Comparison of ENCODE assay signal across 8 cellular contexts in genomic region chr10:47743611-47744560, GRCh38. TPM values are rescaled to one million over a fixed set of nuclear protein-coding genes. Genes with fewer than 3 reads are reported as not detected.
DNase-seq lines count a peak whose midpoint lies in the region; ATAC-seq and TF ChIP-seq lines count a peak whose summit lies in the region.
"Not testable (repeated sequence)": the region's sequence is repeated elsewhere in the genome, so short reads cannot be mapped to it uniquely, and the experiment has no call there.

No MANE protein-coding gene starts in this region.

- ATAC-seq in GM19035 (IDR thresholded peaks at IDR 0.05; ENCODE audit: unreplicated experiment): peak; percentile 78
- peak; percentile 71 for ATAC-seq in HG02852 (IDR thresholded peaks at IDR 0.05; ENCODE audit: unreplicated experiment)
- ATAC-seq in left lobe of liver: peak; percentile 98

- CTCF ChIA-PET in AG04449 (lab: Yijun Ruan, JAX): not testable (repeated sequence)

- not testable (repeated sequence) for H3K4me3 Mint-ChIP-seq in activated T-helper 1 cell treated with anti-CD3 and anti-CD28 coated beads, Interleukin-12 subunit alpha, Interleukin-12 subunit beta, Interleukin-2, Interleukin-4 antibody, amounts not matched to agents 30 ng/mL and 10 ng/mL and 1 ng/mL, durations not matched to agents 14 hours and 24 hours and 36 hours
- H3K4me3 Mint-ChIP-seq in endothelial cell (ENCODE audit: unreplicated experiment): peak overlapping the region; percentile 56

- not testable (repeated sequence) for H3K27ac Mint-ChIP-seq in activated T-helper 1 cell treated with anti-CD3 and anti-CD28 coated beads, Interleukin-12 subunit alpha, Interleukin-12 subunit beta, Interleukin-2, Interleukin-4 antibody, amounts not matched to agents 30 ng/mL and 10 ng/mL and 1 ng/mL, durations not matched to agents 14 hours and 24 hours and 36 hours; endothelial cell (ENCODE audit: unreplicated experiment)

- TF ChIP-seq POLR2A in NB4 (IDR thresholded peaks at IDR 0.05; ENCODE audit: extremely low read depth, insufficient read length): not testable (repeated sequence)

- not testable (repeated sequence) for DNase-seq in AG04449 (ENCODE audit: low read depth, low spot score); skeletal muscle cell (ENCODE audit: low read depth)
- DNase-seq in NB4 (ENCODE audit: low read depth) (peak; percentile 0), endothelial cell (ENCODE audit: low spot score) (peak; percentile 31), left lobe of liver (ENCODE audit: low spot score) (peak; percentile 64)
- DNase-seq in activated T-helper 1 cell treated with anti-CD3 and anti-CD28 coated beads, Interleukin-12 subunit alpha, Interleukin-12 subunit beta, Interleukin-2, Interleukin-4 antibody, amounts not matched to agents 30 ng/mL and 10 ng/mL and 1 ng/mL, durations not matched to agents 14 hours and 24 hours and 36 hours (ENCODE audit: low spot score): peak; percentile 6

- H3K4me3 ChIP-seq in AG04449 (ENCODE audit: low read depth, low read length) (peak overlapping the region; percentile 54), skeletal muscle cell (ENCODE audit: low read depth, low read length) (peak overlapping the region; percentile 39)
- not testable (repeated sequence) for H3K4me3 ChIP-seq in NB4 (ENCODE audit: low read depth, low read length)

- POLR2A ChIA-PET in AG04449 (lab: Yijun Ruan, JAX): not testable (repeated sequence)

- not testable (repeated sequence) for H3K9me3 Mint-ChIP-seq in activated T-helper 1 cell treated with anti-CD3 and anti-CD28 coated beads, Interleukin-12 subunit alpha, Interleukin-12 subunit beta, Interleukin-2, Interleukin-4 antibody, amounts not matched to agents 30 ng/mL and 10 ng/mL and 1 ng/mL, durations not matched to agents 14 hours and 24 hours and 36 hours; endothelial cell (ENCODE audit: unreplicated experiment)

- H3K4me1 Mint-ChIP-seq in activated T-helper 1 cell treated with anti-CD3 and anti-CD28 coated beads, Interleukin-12 subunit alpha, Interleukin-12 subunit beta, Interleukin-2, Interleukin-4 antibody, amounts not matched to agents 30 ng/mL and 10 ng/mL and 1 ng/mL, durations not matched to agents 14 hours and 24 hours and 36 hours (ENCODE audit: low read depth); endothelial cell (ENCODE audit: unreplicated experiment): not testable (repeated sequence)

- TF ChIP-seq CTCF in AG04449 (IDR thresholded peaks at IDR 0.05; ENCODE audit: insufficient read depth, low read length, missing control alignments); NB4 (IDR thresholded peaks at IDR 0.05; ENCODE audit: low read depth, low read length); endothelial cell (IDR thresholded peaks at IDR 0.05; ENCODE audit: unreplicated experiment): not testable (repeated sequence)

- not testable (repeated sequence) for H3K27me3 Mint-ChIP-seq in activated T-helper 1 cell treated with anti-CD3 and anti-CD28 coated beads, Interleukin-12 subunit alpha, Interleukin-12 subunit beta, Interleukin-2, Interleukin-4 antibody, amounts not matched to agents 30 ng/mL and 10 ng/mL and 1 ng/mL, durations not matched to agents 14 hours and 24 hours and 36 hours (ENCODE audit: insufficient read depth); endothelial cell (ENCODE audit: unreplicated experiment)

- H3K36me3 Mint-ChIP-seq in activated T-helper 1 cell treated with anti-CD3 and anti-CD28 coated beads, Interleukin-12 subunit alpha, Interleukin-12 subunit beta, Interleukin-2, Interleukin-4 antibody, amounts not matched to agents 30 ng/mL and 10 ng/mL and 1 ng/mL, durations not matched to agents 14 hours and 24 hours and 36 hours (ENCODE audit: low read depth); endothelial cell (ENCODE audit: low read depth, unreplicated experiment): not testable (repeated sequence)

- intact Hi-C loops in activated T-helper 1 cell treated with anti-CD3 and anti-CD28 coated beads, Interleukin-12 subunit alpha, Interleukin-12 subunit beta, Interleukin-2, Interleukin-4 antibody, amounts not matched to agents 30 ng/mL and 10 ng/mL and 1 ng/mL, durations not matched to agents 14 hours and 24 hours and 36 hours (cut with micrococcal nuclease): not testable (repeated sequence)

RNA-seq across cellular contexts. Expression of gene SYT15B, which starts 19.5 kb away (rescaled TPM):
- 0.15 and 0.23 TPM in 2 replicates for total RNA-seq in activated T-helper 1 cell treated with anti-CD3 and anti-CD28 coated beads, Interleukin-12 subunit alpha, Interleukin-12 subunit beta, Interleukin-2, Interleukin-4 antibody, amounts not matched to agents 30 ng/mL and 10 ng/mL and 1 ng/mL, durations not matched to agents 14 hours and 24 hours and 36 hours
- total RNA-seq in endothelial cell (ENCODE audit: unreplicated experiment): not detected
- total RNA-seq in left lobe of liver: 0.83 TPM
